8 cellular contexts compared by ENCODE assay signal in genomic region chr16:53131050-53131362, GRCh38.
DNase-seq lines count a peak whose midpoint lies in the region; ATAC-seq and TF ChIP-seq lines count a peak whose summit lies in the region.

No MANE protein-coding gene starts in this region.

- peaks cover 10% of the 10 kb centered on the region for H3K4me1 Mint-ChIP-seq in glutamatergic neuron (ENCODE audit: low read depth, unreplicated experiment)

- peak; percentile 1 for ATAC-seq in HG03439 (IDR thresholded peaks at IDR 0.05; ENCODE audit: unreplicated experiment)

- no peaks in the 10 kb centered on the region for H3K9me3 ChIP-seq in neutrophil

- no peaks in the 10 kb centered on the region for H3K27me3 Mint-ChIP-seq in glutamatergic neuron (ENCODE audit: unreplicated experiment)

- peaks cover 10% of the 10 kb centered on the region for H3K9me3 Mint-ChIP-seq in glutamatergic neuron (ENCODE audit: unreplicated experiment)

- no peaks in the 10 kb centered on the region for H3K27me3 ChIP-seq in neutrophil

- H3K4me1 ChIP-seq in neutrophil (ENCODE audit: control insufficient read depth in 1 of 2, insufficient read depth in 1 of 2, low read depth in 1 of 2, low read length in 1 of 2): peaks cover 10 to 16% of the 10 kb centered on the region in 2 experiments

- H3K36me3 Mint-ChIP-seq in glutamatergic neuron (ENCODE audit: unreplicated experiment): no peaks in the 10 kb centered on the region

- peak overlapping the region; percentile 98 for H3K27ac ChIP-seq in neutrophil

- H3K4me3 ChIP-seq in choroid plexus epithelial cell (ENCODE audit: low read depth, low read length): peak overlapping the region; percentile 83
- peak overlapping the region; percentile 66 to 90 for H3K4me3 ChIP-seq in neutrophil (ENCODE audit: low read depth in 1 of 2, low read length in 1 of 2)

- no peak overlapping the region for H3K27ac Mint-ChIP-seq in glutamatergic neuron (ENCODE audit: unreplicated experiment)

- DNase-seq in NCI-H1092 (lab: John Stamatoyannopoulos, UW) (peak; percentile 57), NCI-H1092 treated with DMSO at 0.1 percent for 48 hours (lab: John Stamatoyannopoulos, UW) (no peak), choroid plexus epithelial cell (ENCODE audit: low read depth) (no peak), Ammon's horn (ENCODE audit: low spot score) (no peak), glutamatergic neuron (no peak), middle frontal gyrus (ENCODE audit: extremely low spot score, low spot score) (no peak)

- TF ChIP-seq CTCF in choroid plexus epithelial cell (conservative IDR thresholded peaks at IDR 0.05; ENCODE audit: low read depth, low read length): no peak
- TF ChIP-seq CTCF in neutrophil (IDR thresholded peaks at IDR 0.05): no peak
- no peak for TF ChIP-seq CTCF in glutamatergic neuron (IDR thresholded peaks at IDR 0.05; ENCODE audit: partially characterized antibody, unreplicated experiment)

- no peak overlapping the region for H3K4me3 Mint-ChIP-seq in glutamatergic neuron (ENCODE audit: unreplicated experiment)

- no peaks in the 10 kb centered on the region for H3K36me3 ChIP-seq in neutrophil
